In genomic region chr21:32900814-32901213, GRCh38 we compare ENCODE assay signal across 31 cellular contexts.
"Had no signal": no experiment of that assay in that cellular context is flagged by ENCODE, and none has a peak within 500 bp of the region (broad histone marks: within the 10 kb centered on the region; RNA-seq: fewer than 3 reads in every experiment).

No MANE protein-coding gene starts in this region.

- H3K27ac ChIP-seq: KMS-11, PC-9, RWPE1, SJCRH30, SK-N-MC had no signal

- H3K27me3 ChIP-seq: MG63, SJCRH30 had no signal

- H2AFZ ChIP-seq: PC-9 had no signal

- ATAC-seq: Panc1, Right ventricle myocardium inferior, SK-N-SH treated with all-trans-retinoic acid at 6 μM for 48 hours had no signal

- DNase-seq: Karpas-422, KBM-7, MG63, NCI-H1048, NCI-H1105, NCI-H1417 treated with DMSO at 0.1 percent for 48 hours, NCI-H1436 treated with DMSO at 0.1 percent for 48 hours, NCI-H1694 treated with DMSO at 0.1 percent for 48 hours, NCI-H187 treated with DMSO at 0.1 percent for 48 hours, NCI-H2029, NCI-H2081 treated with DMSO at 0.1 percent for 48 hours, NCI-H2107, NCI-H2171, NCI-H226, NCI-H446 treated with DMSO at 0.1 percent for 48 hours, NCI-H510A, NCI-H524, NCI-H526, NCI-H69, NCI-H748 treated with DMSO at 0.1 percent for 48 hours, NCI-H82, PC-9, SHP77, SIG-M5, SJCRH30 had no signal

- H3K4me3 ChIP-seq: MG63, PC-9, SJCRH30, SK-N-MC had no signal

- H3K4me2 ChIP-seq: KMS-11, PC-9 had no signal

- H3K36me3 ChIP-seq: MG63, SJCRH30 had no signal

- H3K9me3 ChIP-seq: MG63, SJCRH30 had no signal

- H3K9ac ChIP-seq: KMS-11 had no signal

- H3K4me1 ChIP-seq: SJCRH30 had no signal
